In the genomic region with DNA sequence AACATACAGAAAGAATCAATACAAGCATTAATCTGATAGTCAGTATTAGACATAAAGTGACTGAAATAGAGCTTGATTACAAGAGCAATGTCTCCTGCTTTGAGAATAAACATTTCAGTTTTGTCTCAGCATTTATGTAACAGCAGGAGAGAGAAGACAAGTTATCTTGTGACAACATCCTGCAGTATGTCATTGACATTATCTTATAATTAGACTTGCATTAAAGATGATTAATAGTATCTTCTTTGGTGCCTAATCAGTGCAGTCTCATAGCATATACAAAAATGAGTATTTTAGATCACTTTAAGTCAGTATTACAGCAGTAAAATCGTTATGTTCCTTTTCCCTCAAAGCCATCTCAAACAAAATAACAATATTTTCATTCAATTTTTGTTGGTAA, we compare ENCODE assay signal across 7 cellular contexts.
"Had no signal": no experiment of that assay in that cellular context is flagged by ENCODE, and none has a peak within 500 bp of the region (broad histone marks: within the 10 kb centered on the region; RNA-seq: fewer than 3 reads in every experiment).

No MANE protein-coding gene starts in this region.

- DNase-seq: H7, HFFc6, KBM-7 had no signal

- ATAC-seq: GM23338, HCT116, HepG2 had no signal

- FAIRE-seq: H1, HepG2 had no signal
